15 cellular contexts compared by ENCODE assay signal in genomic region chr13:94352057-94352456, GRCh38.
DNase-seq lines count a peak whose midpoint lies in the region; ATAC-seq and TF ChIP-seq lines count a peak whose summit lies in the region.
"Had no signal": no experiment of that assay in that cellular context is flagged by ENCODE, and none has a peak within 500 bp of the region (broad histone marks: within the 10 kb centered on the region; RNA-seq: fewer than 3 reads in every experiment).

No MANE protein-coding gene starts in this region.

- H3K27ac Mint-ChIP-seq in activated CD4-positive, alpha-beta T cell treated with anti-CD3 and anti-CD28 coated beads for 36 hours = no peak overlapping the region
- peak overlapping the region; percentile 95 for H3K27ac Mint-ChIP-seq in stimulated activated naive CD8-positive, alpha-beta T cell treated with anti-CD3 and anti-CD28 coated beads, Interleukin-15, Interleukin-2, amounts not matched to agents 100 ng/mL and 50 ng/mL, for 24 hours

- no peak overlapping the region for H3K27ac ChIP-seq in lower lobe of right lung
- H3K27ac ChIP-seq: 22Rv1, gastroesophageal sphincter, Peyer's patch, thyroid gland had no signal

- no peak for DNase-seq in activated CD4-positive, alpha-beta T cell treated with anti-CD3 and anti-CD28 coated beads for 36 hours
- DNase-seq in activated CD4-positive, alpha-beta T cell treated with anti-CD3 and anti-CD28 coated beads, Interleukin-2, amount 50 U/mL, for 4 hours = no peak
- DNase-seq in astrocyte of the spinal cord (ENCODE audit: low read depth, low spot score) (peak; percentile 29), lower lobe of right lung (no peak), NCI-H146 treated with DMSO at 0.1 percent for 48 hours (lab: John Stamatoyannopoulos, UW; ENCODE audit: unreplicated experiment) (no peak), GM20000 (ENCODE audit: low spot score) (no peak), epidermal melanocyte (ENCODE audit: insufficient read length, low spot score) (no peak)
- DNase-seq: NCI-H1417 treated with DMSO at 0.1 percent for 48 hours, Peyer's patch, posterior cingulate gyrus, thyroid gland had no signal

- POLR2A ChIA-PET in activated CD4-positive, alpha-beta T cell treated with anti-CD3 and anti-CD28 coated beads for 36 hours (lab: Charles Lee) = no interaction called here

- ATAC-seq in activated CD4-positive, alpha-beta T cell treated with anti-CD3 and anti-CD28 coated beads for 36 hours = peak; percentile 20
- peak; percentile 12 to 25 for ATAC-seq in lower lobe of right lung
- ATAC-seq: gastroesophageal sphincter had no signal

- H3K9me3 Mint-ChIP-seq in activated CD4-positive, alpha-beta T cell treated with anti-CD3 and anti-CD28 coated beads for 36 hours (ENCODE audit: low read depth) = no peaks in the 10 kb centered on the region
- no peaks in the 10 kb centered on the region for H3K9me3 Mint-ChIP-seq in stimulated activated naive CD8-positive, alpha-beta T cell treated with anti-CD3 and anti-CD28 coated beads, Interleukin-15, Interleukin-2, amounts not matched to agents 100 ng/mL and 50 ng/mL, for 24 hours

- H3K27me3 ChIP-seq in lower lobe of right lung (ENCODE audit: low read depth) = no peaks in the 10 kb centered on the region
- H3K27me3 ChIP-seq: BLaER1 treated with 17β-estradiol and CSF1 and Interleukin-3, amounts not matched to agents 10 nM and 100 nM; gastroesophageal sphincter; Peyer's patch; thyroid gland had no signal

- no peaks in the 10 kb centered on the region for H3K36me3 Mint-ChIP-seq in activated CD4-positive, alpha-beta T cell treated with anti-CD3 and anti-CD28 coated beads for 36 hours (ENCODE audit: low read depth)
- H3K36me3 Mint-ChIP-seq in stimulated activated naive CD8-positive, alpha-beta T cell treated with anti-CD3 and anti-CD28 coated beads, Interleukin-15, Interleukin-2, amounts not matched to agents 100 ng/mL and 50 ng/mL, for 24 hours (ENCODE audit: low read depth) = no peaks in the 10 kb centered on the region

- H3K4me1 ChIP-seq in lower lobe of right lung = no peaks in the 10 kb centered on the region
- H3K4me1 ChIP-seq: gastroesophageal sphincter, Peyer's patch, thyroid gland had no signal

- no peak overlapping the region for H3K4me3 Mint-ChIP-seq in activated CD4-positive, alpha-beta T cell treated with anti-CD3 and anti-CD28 coated beads for 36 hours
- H3K4me3 Mint-ChIP-seq in stimulated activated naive CD8-positive, alpha-beta T cell treated with anti-CD3 and anti-CD28 coated beads, Interleukin-15, Interleukin-2, amounts not matched to agents 100 ng/mL and 50 ng/mL, for 24 hours = no peak overlapping the region

- H3K36me3 ChIP-seq in lower lobe of right lung = no peaks in the 10 kb centered on the region
- H3K36me3 ChIP-seq: BLaER1 treated with 17β-estradiol and CSF1 and Interleukin-3, amounts not matched to agents 10 nM and 100 nM; gastroesophageal sphincter; Peyer's patch; thyroid gland had no signal

- intact Hi-C loops in activated CD4-positive, alpha-beta T cell treated with anti-CD3 and anti-CD28 coated beads for 36 hours (cut with DNase I, micrococcal nuclease) = loop anchor here in 1 of 2 experiments (5.0 kb wide), 1 partner anchor 115 kb away; no protein-coding TSS in a partner anchor
- intact Hi-C loops in lower lobe of right lung (cut with DNase I) = no loop called here

- H3K27me3 Mint-ChIP-seq in activated CD4-positive, alpha-beta T cell treated with anti-CD3 and anti-CD28 coated beads for 36 hours = peaks cover 7% of the 10 kb centered on the region
- H3K27me3 Mint-ChIP-seq in stimulated activated naive CD8-positive, alpha-beta T cell treated with anti-CD3 and anti-CD28 coated beads, Interleukin-15, Interleukin-2, amounts not matched to agents 100 ng/mL and 50 ng/mL, for 24 hours = peaks cover 6% of the 10 kb centered on the region

- CTCF ChIA-PET in activated CD4-positive, alpha-beta T cell treated with anti-CD3 and anti-CD28 coated beads for 36 hours (lab: Charles Lee) = interaction anchor here (1.4 kb wide), 1 partner anchor 10 kb away, joined by 7 read pairs; no protein-coding TSS in a partner anchor

- H3K9me3 ChIP-seq in lower lobe of right lung = no peaks in the 10 kb centered on the region
- H3K9me3 ChIP-seq: gastroesophageal sphincter, Peyer's patch, thyroid gland had no signal

- no peak for TF ChIP-seq CTCF in astrocyte of the spinal cord (IDR thresholded peaks at IDR 0.05; ENCODE audit: low read depth, low read length)
- TF ChIP-seq CTCF in lower lobe of right lung (IDR thresholded peaks at IDR 0.05) = no peak
- TF ChIP-seq CTCF in GM20000 (IDR thresholded peaks at IDR 0.05; ENCODE audit: extremely low read depth, missing control alignments) = no peak

- in situ Hi-C loops in astrocyte of the spinal cord (cut with HindIII; ENCODE audit: low sequenced_read_pairs) = no loop called here

- H3K4me3 ChIP-seq in astrocyte of the spinal cord (ENCODE audit: low read depth, low read length) = no peak overlapping the region
- H3K4me3 ChIP-seq in lower lobe of right lung = no peak overlapping the region
- H3K4me3 ChIP-seq: BLaER1 treated with 17β-estradiol and CSF1 and Interleukin-3, amounts not matched to agents 10 nM and 100 nM; gastroesophageal sphincter; Peyer's patch; thyroid gland had no signal

- peaks cover 20% of the 10 kb centered on the region for H3K4me1 Mint-ChIP-seq in activated CD4-positive, alpha-beta T cell treated with anti-CD3 and anti-CD28 coated beads for 36 hours
- H3K4me1 Mint-ChIP-seq in stimulated activated naive CD8-positive, alpha-beta T cell treated with anti-CD3 and anti-CD28 coated beads, Interleukin-15, Interleukin-2, amounts not matched to agents 100 ng/mL and 50 ng/mL, for 24 hours (ENCODE audit: low read depth) = peaks cover 45% of the 10 kb centered on the region
